In genomic region chr19:47188507-47189033, GRCh38 we compare ENCODE assay signal across 1 cellular context.
TF ChIP-seq lines count a peak whose summit lies in the region.

No MANE protein-coding gene starts in this region.

TF ChIP-seq in K562, 482 proteins besides CTCF, POLR2A, EP300 and RAD21 (continued from another document):
- TF ChIP-seq E2F4 (CRISPR knock-in tag; IDR thresholded peaks at IDR 0.05; ENCODE audit: low read depth) (no peak), HINFP (tag; conservative IDR thresholded peaks at IDR 0.05; ENCODE audit: low read depth) (no peak), SAFB2 (IDR thresholded peaks at IDR 0.05; ENCODE audit: borderline replicate concordance, low read depth, low read length, severe bottlenecking) (no peak), ZNF766 (CRISPR knock-in tag; conservative IDR thresholded peaks at IDR 0.05) (no peak), ZNF75A (CRISPR knock-in tag; IDR thresholded peaks at IDR 0.05) (no peak), ZNF57 (CRISPR knock-in tag; IDR thresholded peaks at IDR 0.05) (no peak), MAX (CRISPR knock-in tag; IDR thresholded peaks at IDR 0.05) (no peak), L3MBTL2 (IDR thresholded peaks at IDR 0.05) (no peak), ZNF280A (IDR thresholded peaks at IDR 0.05; ENCODE audit: low read depth, partially characterized antibody) (no peak), NR3C1 (CRISPR knock-in tag; IDR thresholded peaks at IDR 0.05) (no peak), TCF15 (CRISPR knock-in tag; IDR thresholded peaks at IDR 0.05) (no peak), DEAF1 (CRISPR knock-in tag; IDR thresholded peaks at IDR 0.05) (no peak), POLR3G (IDR thresholded peaks at IDR 0.05; ENCODE audit: extremely low read depth, insufficient read length, insufficient replicate concordance) (no peak), PKNOX1 (IDR thresholded peaks at IDR 0.05) (no peak), TSHZ1 (CRISPR knock-in tag; IDR thresholded peaks at IDR 0.05) (no peak), MTF1 (CRISPR knock-in tag; IDR thresholded peaks at IDR 0.05; ENCODE audit: borderline replicate concordance) (no peak)
